In genomic region chr6:110541701-110542309, GRCh38 we compare ENCODE assay signal across 15 cellular contexts.
DNase-seq lines count a peak whose midpoint lies in the region; ATAC-seq and TF ChIP-seq lines count a peak whose summit lies in the region.
"Had no signal": no experiment of that assay in that cellular context is flagged by ENCODE, and none has a peak within 500 bp of the region (broad histone marks: within the 10 kb centered on the region; RNA-seq: fewer than 3 reads in every experiment).

No MANE protein-coding gene starts in this region.

- TF ChIP-seq EP300 in stomach (IDR thresholded peaks at IDR 0.05): no peak

- H3K27ac ChIP-seq in cingulate gyrus (ENCODE audit: low read depth, low read length) (peak overlapping the region; percentile 100), hepatocyte (peak overlapping the region; percentile 54), smooth muscle cell (ENCODE audit: low read depth) (peak overlapping the region; percentile 44), stomach (no peak overlapping the region)
- H3K27ac ChIP-seq: sigmoid colon had no signal

- WGBS in hepatocyte (ENCODE audit: low lambda C conversion rate, missing lambda C conversion rate): 58% methylated on average over 5 of the region's 5 CpGs
- 27% methylated on average over 5 of the region's 5 CpGs for WGBS in smooth muscle cell (ENCODE audit: low lambda C conversion rate)
- 39 to 65% (median 48%) methylated on average over 5 of the region's 5 CpGs for WGBS in stomach, 5 donors

- no peak overlapping the region for H3K9ac ChIP-seq in smooth muscle cell (ENCODE audit: low read depth)

- no peaks in the 10 kb centered on the region for H3K27me3 ChIP-seq in MG63
- H3K27me3 ChIP-seq in hepatocyte: no peaks in the 10 kb centered on the region
- H3K27me3 ChIP-seq in smooth muscle cell (ENCODE audit: low read depth): no peaks in the 10 kb centered on the region
- H3K27me3 ChIP-seq in stomach: peaks cover 0 to 3% (median 0%) of the 10 kb centered on the region in 3 donors
- H3K27me3 ChIP-seq: sigmoid colon had no signal

- peaks cover 20% of the 10 kb centered on the region for H3K4me1 Mint-ChIP-seq in activated CD4-positive, alpha-beta T cell treated with anti-CD3 and anti-CD28 coated beads for 36 hours

- H3K36me3 ChIP-seq in MG63 (no peaks in the 10 kb centered on the region), hepatocyte (replicated peaks; ENCODE audit: insufficient read depth, low read depth) (no peaks in the 10 kb centered on the region), smooth muscle cell (ENCODE audit: low read depth) (no peaks in the 10 kb centered on the region), stomach (no peaks in the 10 kb centered on the region)
- H3K36me3 ChIP-seq: sigmoid colon had no signal

- ATAC-seq in activated CD4-positive, alpha-beta T cell treated with anti-CD3 and anti-CD28 coated beads for 36 hours: no peak
- ATAC-seq in HG03095 (IDR thresholded peaks at IDR 0.05; ENCODE audit: unreplicated experiment): no peak

- H3K4me3 ChIP-seq in MG63 (no peak overlapping the region), hepatocyte (no peak overlapping the region), smooth muscle cell (no peak overlapping the region), stomach (no peak overlapping the region)
- H3K4me3 ChIP-seq: sigmoid colon had no signal

- no peak for TF ChIP-seq POLR2A in stomach (IDR thresholded peaks at IDR 0.05)

- H3K4me2 ChIP-seq in hepatocyte (peak overlapping the region; percentile 49), smooth muscle cell (peak overlapping the region; percentile 64)

- H3K36me3 Mint-ChIP-seq in activated CD4-positive, alpha-beta T cell treated with anti-CD3 and anti-CD28 coated beads for 36 hours (ENCODE audit: low read depth): no peaks in the 10 kb centered on the region

- H3K4me3 Mint-ChIP-seq in activated CD4-positive, alpha-beta T cell treated with anti-CD3 and anti-CD28 coated beads for 36 hours: no peak overlapping the region
- H3K4me3 Mint-ChIP-seq: CD4-positive, CD25-positive, alpha-beta regulatory T cell had no signal

- H4K20me1 ChIP-seq in hepatocyte (ENCODE audit: insufficient read depth, poor library complexity, severe bottlenecking) (no peaks in the 10 kb centered on the region), smooth muscle cell (ENCODE audit: low read depth) (no peaks in the 10 kb centered on the region)

- intact Hi-C loops in activated CD4-positive, alpha-beta T cell treated with anti-CD3 and anti-CD28 coated beads for 36 hours (cut with DNase I, micrococcal nuclease): no loop called here
- intact Hi-C loops in stomach (cut with DNase I; ENCODE audit: low total_unique reads): no loop called here

- no peaks in the 10 kb centered on the region for H3K9me2 ChIP-seq in hepatocyte (replicated peaks; ENCODE audit: insufficient read depth)

- H3K79me2 ChIP-seq in hepatocyte (no peaks in the 10 kb centered on the region), smooth muscle cell (ENCODE audit: low read depth) (no peaks in the 10 kb centered on the region)

- peaks cover 22% of the 10 kb centered on the region for H3K4me1 ChIP-seq in hepatocyte (ENCODE audit: insufficient read depth)
- H3K4me1 ChIP-seq in smooth muscle cell (ENCODE audit: low read depth): no peaks in the 10 kb centered on the region
- peaks cover 0 to 40% (median 23%) of the 10 kb centered on the region in 4 donors for H3K4me1 ChIP-seq in stomach

- H2AFZ ChIP-seq in hepatocyte: no peak overlapping the region
- H2AFZ ChIP-seq in smooth muscle cell (ENCODE audit: low read depth): peak overlapping the region; percentile 42

- DNase-seq in MG63 (peak; percentile 19), hepatocyte (ENCODE audit: low spot score) (no peak), smooth muscle cell (lab: John Stamatoyannopoulos, UW; ENCODE audit: unreplicated experiment) (no peak), stomach (no peak), NCI-H187 treated with DMSO at 0.1 percent for 48 hours (lab: John Stamatoyannopoulos, UW) (no peak)
- no peak for DNase-seq in activated CD4-positive, alpha-beta T cell treated with anti-CD3 and anti-CD28 coated beads for 36 hours
- DNase-seq: activated naive CD4-positive, alpha-beta T cell treated with Interleukin-2 at 50 U/mL for 16 hours; CD4-positive, CD25-positive, alpha-beta regulatory T cell; KG1; NCI-H1930; SHP77; sigmoid colon; stimulated activated naive CD4-positive, alpha-beta T cell had no signal

- H3F3A ChIP-seq in smooth muscle cell (ENCODE audit: low read depth): peaks cover 8% of the 10 kb centered on the region

- CTCF ChIA-PET in activated CD4-positive, alpha-beta T cell treated with anti-CD3 and anti-CD28 coated beads for 36 hours (lab: Charles Lee): interaction anchor here (0.8 to 5.0 kb wide), 3 partner anchors 9 to 17 kb away, joined by 3 to 20 read pairs (median 3); no protein-coding TSS in a partner anchor

- H3K9me3 Mint-ChIP-seq in activated CD4-positive, alpha-beta T cell treated with anti-CD3 and anti-CD28 coated beads for 36 hours (ENCODE audit: low read depth): peaks cover 4% of the 10 kb centered on the region

- TF ChIP-seq CTCF in hepatocyte (IDR thresholded peaks at IDR 0.05; ENCODE audit: poor library complexity) (no peak), smooth muscle cell (IDR thresholded peaks at IDR 0.05; ENCODE audit: borderline replicate concordance, insufficient read depth, poor library complexity, severe bottlenecking) (no peak), stomach (IDR thresholded peaks at IDR 0.05) (no peak)

- H3K27me3 Mint-ChIP-seq in activated CD4-positive, alpha-beta T cell treated with anti-CD3 and anti-CD28 coated beads for 36 hours: peaks cover 6% of the 10 kb centered on the region
- H3K27me3 Mint-ChIP-seq: CD4-positive, CD25-positive, alpha-beta regulatory T cell had no signal

- H3K27ac Mint-ChIP-seq in activated CD4-positive, alpha-beta T cell treated with anti-CD3 and anti-CD28 coated beads for 36 hours: no peak overlapping the region
- H3K27ac Mint-ChIP-seq: CD4-positive, CD25-positive, alpha-beta regulatory T cell had no signal

- POLR2A ChIA-PET in activated CD4-positive, alpha-beta T cell treated with anti-CD3 and anti-CD28 coated beads for 36 hours (lab: Charles Lee): no interaction called here

- H3K9me3 ChIP-seq in MG63 (peaks cover 6% of the 10 kb centered on the region; the same call in 1 of the 2 replicates), hepatocyte (ENCODE audit: low read depth) (no peaks in the 10 kb centered on the region), smooth muscle cell (replicated peaks; ENCODE audit: low read depth) (no peaks in the 10 kb centered on the region), stomach (peaks cover 0 to 7% (median 0%) of the 10 kb centered on the region in 4 donors)
- H3K9me3 ChIP-seq: sigmoid colon had no signal

Comparison
In these comparisons a context has a peak if more than half of its experiments do, and no peak if none do; other contexts are left out.
1. H3K27ac ChIP-seq: peak in cingulate gyrus (single experiment), hepatocyte (single experiment) and smooth muscle cell (single experiment); none in stomach (0 of 5).